ENCODE assay signal across 26 cellular contexts in the genomic region with DNA sequence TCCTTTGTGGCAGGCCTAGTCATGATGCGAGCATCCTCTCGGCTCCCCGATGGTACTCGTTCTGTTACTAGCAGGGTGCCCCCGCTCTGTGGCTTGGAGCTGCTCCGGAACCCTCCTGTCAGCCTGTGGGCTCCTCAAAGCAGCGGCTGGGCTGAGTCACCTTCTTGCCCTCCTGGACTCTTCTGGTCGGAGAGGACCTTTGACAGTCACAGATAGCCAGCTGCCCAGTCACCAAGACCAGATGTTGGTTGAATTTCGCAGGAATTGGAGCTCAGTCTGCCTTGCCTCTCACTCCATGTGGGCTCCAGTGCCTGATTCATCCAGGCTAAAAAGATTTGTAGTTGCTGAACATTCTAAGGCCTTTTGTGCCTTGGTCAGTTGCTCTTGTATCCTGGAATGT.
"Had no signal": no experiment of that assay in that cellular context is flagged by ENCODE, and none has a peak within 500 bp of the region (broad histone marks: within the 10 kb centered on the region; RNA-seq: fewer than 3 reads in every experiment).

No MANE protein-coding gene starts in this region.

- H3K9me3 ChIP-seq: adrenal gland, neutrophil, pancreas, psoas muscle had no signal

- H3K4me3 ChIP-seq: adrenal gland, gastroesophageal sphincter, pancreas, psoas muscle, right atrium auricular region, tibial artery had no signal

- FAIRE-seq: islet of Langerhans, pancreas had no signal

- H3K36me3 ChIP-seq: adrenal gland, gastroesophageal sphincter, neutrophil, pancreas, right atrium auricular region had no signal

- ATAC-seq: activated CD4-positive, alpha-beta T cell treated with anti-CD3 and anti-CD28 coated beads for 36 hours; activated T-cell treated with anti-CD3 and anti-CD28 coated beads, Interleukin-2, amount 50 U/mL, for 4 hours; gastroesophageal sphincter; left ventricle myocardium superior; natural killer cell treated with Interleukin-12 subunit alpha and Interleukin-12 subunit beta and Interleukin-15 and Interleukin-18, amount 100 ng/mL, for 72 hours; pancreas; psoas muscle; stimulated activated effector memory CD8-positive, alpha-beta T cell treated with anti-CD3 and anti-CD28 coated beads, Interleukin-12 subunit alpha, Interleukin-12 subunit beta, amount 100 ng/mL, for 72 hours; stimulated activated naive CD8-positive, alpha-beta T cell treated with anti-CD3 and anti-CD28 coated beads, Interleukin-15, amount 100 ng/mL, for 72 hours; T-cell had no signal

- DNase-seq: activated B cell treated with CpG ODN at 0.5 μM for 24 hours; activated CD4-positive, alpha-beta T cell treated with anti-CD3 and anti-CD28 coated beads for 36 hours; activated CD4-positive, alpha-beta T cell treated with anti-CD3 and anti-CD28 coated beads, Interleukin-2, amount 50 U/mL, for 4 hours; activated CD8-positive, alpha-beta memory T cell treated with anti-CD3 and anti-CD28 coated beads, Interleukin-2, amount 50 U/mL, for 48 hours; activated naive CD4-positive, alpha-beta T cell; activated T-cell treated with anti-CD3 and anti-CD28 coated beads, Interleukin-2, amount 50 U/mL, for 4 hours; adrenal gland; cerebellar nuclear complex; effector CD4-positive, alpha-beta T cell; head of caudate nucleus; hypothalamus; left ventricle myocardium superior; mammary epithelial cell; pancreas; psoas muscle; stimulated activated CD4-positive, alpha-beta T cell treated with anti-CD3 and anti-CD28 coated beads, Interleukin-2, amount 100 ng/mL, for 24 hours; stimulated activated naive CD8-positive, alpha-beta T cell treated with anti-CD3 and anti-CD28 coated beads, Interleukin-15, amount 100 ng/mL, for 72 hours; T-cell; T1000; tibial artery had no signal

- H3K27ac ChIP-seq: adrenal gland, gastroesophageal sphincter, neutrophil, pancreas, psoas muscle, right atrium auricular region, tibial artery had no signal

- H3K4me1 ChIP-seq: adrenal gland, gastroesophageal sphincter, pancreas, psoas muscle, right atrium auricular region, tibial artery had no signal

- H3K27me3 ChIP-seq: adrenal gland, gastroesophageal sphincter, neutrophil, pancreas, right atrium auricular region, tibial artery had no signal
